17 cellular contexts compared by ENCODE assay signal in genomic region chr1:220817907-220818306, GRCh38. TPM values are rescaled to one million over a fixed set of nuclear protein-coding genes. Genes with fewer than 3 reads are reported as not detected.
A peak's percentile ranks its signal among the peaks of the same experiment; 100 is the strongest.
DNase-seq lines count a peak whose midpoint lies in the region; ATAC-seq and TF ChIP-seq lines count a peak whose summit lies in the region.
"Had no signal": no experiment of that assay in that cellular context is flagged by ENCODE, and none has a peak within 500 bp of the region (broad histone marks: within the 10 kb centered on the region; RNA-seq: fewer than 3 reads in every experiment).

No MANE protein-coding gene starts in this region.

- in situ Hi-C loops in GM13976 (cut with MboI; ENCODE audit: low sequenced_read_pairs, unreplicated experiment) = no loop called here

- DNase-seq in HCEC 1CT (peak; percentile 40), colonic mucosa (no peak), upper lobe of right lung (no peak), type B pancreatic cell (ENCODE audit: extremely low spot score, unreplicated experiment) (no peak), GM13976 (ENCODE audit: low spot score) (no peak)
- DNase-seq: activated CD8-positive, alpha-beta T cell treated with anti-CD3 and anti-CD28 coated beads for 36 hours; head of caudate nucleus; NCI-H2081 treated with DMSO at 0.1 percent for 48 hours; NCI-H82; RPMI8226 had no signal

- peaks cover 4% of the 10 kb centered on the region for H3K9me3 Mint-ChIP-seq in type B pancreatic cell
- H3K9me3 Mint-ChIP-seq: stimulated activated naive CD8-positive, alpha-beta T cell treated with anti-CD3 and anti-CD28 coated beads, Interleukin-15, Interleukin-2, amounts not matched to agents 100 ng/mL and 50 ng/mL, for 24 hours had no signal

- H3K9me3 ChIP-seq in colonic mucosa (no peaks in the 10 kb centered on the region), muscle layer of duodenum (ENCODE audit: control insufficient read depth in 1 of 2, low read length in 2 of 2) (no peaks in the 10 kb centered on the region), upper lobe of right lung (no peaks in the 10 kb centered on the region)

- H3K27ac ChIP-seq in colonic mucosa (peak overlapping the region; percentile 62), muscle layer of duodenum (ENCODE audit: low read length) (peak overlapping the region; percentile 84), upper lobe of right lung (peak overlapping the region; percentile 55)
- H3K27ac ChIP-seq: C4-2B, VCaP had no signal

- TF ChIP-seq CTCF in colonic mucosa (IDR thresholded peaks at IDR 0.05) (no peak), upper lobe of right lung (IDR thresholded peaks at IDR 0.05) (no peak), type B pancreatic cell (conservative IDR thresholded peaks at IDR 0.05) (no peak), GM13976 (IDR thresholded peaks at IDR 0.05; ENCODE audit: borderline replicate concordance, control extremely low read depth, extremely low read depth, insufficient read depth, missing control alignments) (no peak)

- intact Hi-C loops in colonic mucosa (cut with DNase I) = loop anchor here (10.0 kb wide), 2 partner anchors 387 to 617 kb away; no protein-coding TSS in a partner anchor
- intact Hi-C loops in upper lobe of right lung (cut with DNase I) = no loop called here

- no peak overlapping the region for H3K27ac Mint-ChIP-seq in type B pancreatic cell
- H3K27ac Mint-ChIP-seq: activated CD8-positive, alpha-beta T cell treated with anti-CD3 and anti-CD28 coated beads for 36 hours; progenitor cell of endocrine pancreas; stimulated activated naive CD8-positive, alpha-beta T cell treated with anti-CD3 and anti-CD28 coated beads, Interleukin-15, Interleukin-2, amounts not matched to agents 100 ng/mL and 50 ng/mL, for 24 hours had no signal

- H3K4me3 ChIP-seq in colonic mucosa (no peak overlapping the region), muscle layer of duodenum (ENCODE audit: low read depth in 1 of 2, low read length in 2 of 2) (no peak overlapping the region), upper lobe of right lung (no peak overlapping the region)
- H3K4me3 ChIP-seq: GM12878 had no signal

- no peaks in the 10 kb centered on the region for H3K4me1 Mint-ChIP-seq in type B pancreatic cell (ENCODE audit: unreplicated experiment)

- H3K27me3 Mint-ChIP-seq in type B pancreatic cell = peaks cover 15% of the 10 kb centered on the region
- H3K27me3 Mint-ChIP-seq: progenitor cell of endocrine pancreas had no signal

- ATAC-seq in upper lobe of right lung (peak; percentile 38), GM18502 (IDR thresholded peaks at IDR 0.05; ENCODE audit: poor library complexity, unreplicated experiment) (no peak)
- ATAC-seq: activated CD8-positive, alpha-beta T cell treated with anti-CD3 and anti-CD28 coated beads for 36 hours; GM12878 had no signal

- H3K9ac ChIP-seq in colonic mucosa (ENCODE audit: low read depth in 2 of 2, low read length in 2 of 2) = no peak overlapping the region

- H3K27me3 ChIP-seq in colonic mucosa (no peaks in the 10 kb centered on the region), muscle layer of duodenum (ENCODE audit: low read depth, low read length) (no peaks in the 10 kb centered on the region), upper lobe of right lung (no peaks in the 10 kb centered on the region)

- no peak overlapping the region for H3K4me3 Mint-ChIP-seq in type B pancreatic cell
- H3K4me3 Mint-ChIP-seq: activated CD8-positive, alpha-beta T cell treated with anti-CD3 and anti-CD28 coated beads for 36 hours; stimulated activated naive CD8-positive, alpha-beta T cell treated with anti-CD3 and anti-CD28 coated beads, Interleukin-15, Interleukin-2, amounts not matched to agents 100 ng/mL and 50 ng/mL, for 24 hours had no signal

- H3K36me3 ChIP-seq in colonic mucosa (no peaks in the 10 kb centered on the region), muscle layer of duodenum (ENCODE audit: control insufficient read depth in 1 of 2, insufficient read depth in 2 of 2, low read length in 2 of 2) (no peaks in the 10 kb centered on the region), upper lobe of right lung (no peaks in the 10 kb centered on the region)

- H3K36me3 Mint-ChIP-seq in type B pancreatic cell = peaks cover 3% of the 10 kb centered on the region

- H3K4me1 ChIP-seq in colonic mucosa (no peaks in the 10 kb centered on the region), muscle layer of duodenum (ENCODE audit: control insufficient read depth in 1 of 2, insufficient read depth in 2 of 2, low read length in 2 of 2) (peaks cover 0 to 38% of the 10 kb centered on the region in 2 donors), upper lobe of right lung (peaks cover 3% of the 10 kb centered on the region)

RNA-seq across cellular contexts. Expression of gene MTARC1, which starts 31.2 kb away (rescaled TPM):
- total RNA-seq in colonic mucosa (10 to 100 TPM; 33.6 to 37.0 TPM), upper lobe of right lung (25.2 TPM), type B pancreatic cell (ENCODE audit: low replicate concordance) (11.3 and 18.0 TPM in 2 replicates)
- total RNA-seq: activated CD8-positive, alpha-beta T cell treated with anti-CD3 and anti-CD28 coated beads for 36 hours had no signal
